Comparison of ENCODE assay signal across 8 cellular contexts in the genomic region with DNA sequence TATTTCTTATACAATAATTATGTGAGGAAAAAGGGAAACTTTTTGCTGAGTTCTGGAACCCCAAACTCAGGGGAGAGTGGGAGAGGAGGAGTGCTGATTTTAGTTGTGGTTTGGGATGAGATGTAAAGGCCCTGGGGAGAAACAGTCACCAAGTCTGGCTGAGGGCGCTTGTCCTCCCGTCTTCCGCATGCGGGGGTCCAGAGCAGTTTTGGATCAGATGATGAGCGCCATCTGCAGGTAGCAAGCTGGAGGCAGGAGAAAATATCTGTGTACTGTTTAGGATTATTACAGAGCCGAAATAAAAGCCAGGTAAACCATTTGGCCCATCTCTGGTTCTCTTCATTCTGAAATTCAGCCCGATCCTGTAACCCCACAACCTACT. TPM values are rescaled to one million over a fixed set of nuclear protein-coding genes. Genes with fewer than 3 reads are reported as not detected.
DNase-seq lines count a peak whose midpoint lies in the region; ATAC-seq and TF ChIP-seq lines count a peak whose summit lies in the region.

No MANE protein-coding gene starts in this region.

- DNase-seq in NCI-H748 (lab: John Stamatoyannopoulos, UW; ENCODE audit: unreplicated experiment) (peak; percentile 65), ecto neural progenitor cell (ENCODE audit: low spot score) (peak; percentile 83), lung microvascular endothelial cell (ENCODE audit: low read depth in 2 of 2) (peak; percentile 84 to 87), cortex of kidney (lab: John Stamatoyannopoulos, UW) (no peak)
- DNase-seq in activated CD4-positive, alpha-beta T cell treated with anti-CD3 and anti-CD28 coated beads, Interleukin-2, amount 50 U/mL, for 48 hours: peak; percentile 84 to 89
- DNase-seq in stimulated activated CD4-positive, alpha-beta T cell treated with anti-CD3 and anti-CD28 coated beads, TNF-alpha, amount 100 ng/mL, for 4 hours (ENCODE audit: low read depth in 3 of 3): peak; percentile 42 to 76 (median 65)

- ATAC-seq in HG03439 (IDR thresholded peaks at IDR 0.05; ENCODE audit: unreplicated experiment): peak; percentile 46

- H3K4me3 ChIP-seq in GM12875 (ENCODE audit: low read depth, low read length): peak overlapping the region; percentile 91

- TF ChIP-seq CTCF in GM12875 (IDR thresholded peaks at IDR 0.05; ENCODE audit: borderline replicate concordance, insufficient read depth, low read depth, low read length): peak; percentile 71

RNA-seq across cellular contexts. Expression of a gene that starts 1.6 kb away (rescaled TPM):
- 51.6 and 56.7 TPM in 2 replicates for total RNA-seq in lung microvascular endothelial cell
